Comparison of ENCODE assay signal across 27 cellular contexts in the genomic region with DNA sequence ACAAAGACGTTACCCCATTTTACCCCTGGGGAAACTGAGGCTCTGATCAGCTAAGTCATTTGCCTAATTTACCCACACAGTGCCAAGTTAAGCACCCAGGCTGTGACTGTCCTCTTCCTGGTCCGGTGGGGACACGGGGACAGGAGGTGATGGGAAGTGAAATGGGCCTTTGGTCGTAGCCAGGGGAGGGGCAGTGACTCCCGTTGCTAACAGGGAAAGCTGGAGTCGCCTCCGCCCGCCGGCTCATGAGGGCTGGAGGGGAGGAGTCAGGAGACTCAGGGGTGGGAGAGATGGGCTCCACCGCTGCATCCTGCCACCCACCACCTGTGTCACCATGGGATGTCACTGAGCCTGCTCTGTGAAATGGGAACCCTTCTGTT.
DNase-seq lines count a peak whose midpoint lies in the region; FAIRE-seq and TF ChIP-seq lines count a peak whose summit lies in the region.
"Had no signal": no experiment of that assay in that cellular context is flagged by ENCODE, and none has a peak within 500 bp of the region (broad histone marks: within the 10 kb centered on the region; RNA-seq: fewer than 3 reads in every experiment).

No MANE protein-coding gene starts in this region.

- H4K91ac ChIP-seq in H1 (replicated peaks; ENCODE audit: insufficient read length, low read length), result no peak overlapping the region

- TF ChIP-seq POLR2A in H1 (IDR thresholded peaks at IDR 0.05; ENCODE audit: control extremely low read depth in 1 of 2, low read depth in 2 of 2, low read length in 2 of 2), result no peak
- no peak for TF ChIP-seq POLR2A in testis (IDR thresholded peaks at IDR 0.05)

- H3K18ac ChIP-seq in H1 (ENCODE audit: extremely low read depth, low read length), result no peak overlapping the region

- POLR2A ChIA-PET in H1 (lab: Charles Lee; ENCODE audit: partially characterized antibody), result interaction anchor here (3.8 kb wide), 1 partner anchor 9 kb away, joined by 14 read pairs; no protein-coding TSS in a partner anchor

- no peaks in the 10 kb centered on the region for H3K79me2 ChIP-seq in H1 (ENCODE audit: control insufficient read depth in 1 of 2, insufficient read depth in 2 of 2, low read length in 2 of 2)

- TF ChIP-seq RAD21 in H1 (IDR thresholded peaks at IDR 0.05 in 1 of 2, conservative IDR thresholded peaks at IDR 0.05 in 1 of 2; ENCODE audit: low read depth in 2 of 2, low read length in 2 of 2), result no peak

- no peak overlapping the region for H3K14ac ChIP-seq in H1 (ENCODE audit: insufficient read length)

- no peak overlapping the region for H2BK12ac ChIP-seq in H1 (ENCODE audit: low read depth, low read length)

- no peak overlapping the region for H2BK5ac ChIP-seq in H1 (ENCODE audit: low read depth, low read length)

- H4K5ac ChIP-seq in H1 (ENCODE audit: insufficient read length, low read depth, low read length), result no peak overlapping the region

- no peak overlapping the region for H3K23ac ChIP-seq in H1 (ENCODE audit: insufficient read length)

- no peaks in the 10 kb centered on the region for H3K79me1 ChIP-seq in H1 (ENCODE audit: low read depth, low read length)

- no peak overlapping the region for H2BK15ac ChIP-seq in H1 (ENCODE audit: low read length)

- peaks cover 2% of the 10 kb centered on the region; the same call in 1 of the 2 replicates for H3K23me2 ChIP-seq in H1 (ENCODE audit: low read depth, low read length)

- H2BK120ac ChIP-seq in H1 (replicated peaks; ENCODE audit: low read depth, low read length), result no peak overlapping the region

- no peak for TF ChIP-seq CTCF in H1 (IDR thresholded peaks at IDR 0.05; ENCODE audit: control extremely low read depth in 1 of 3, insufficient read depth in 1 of 3, low read depth in 1 of 3, low read length in 3 of 3)
- TF ChIP-seq CTCF in testis (IDR thresholded peaks at IDR 0.05), result no peak

- FAIRE-seq in H1 (lab: Jason Lieb, UNC), result no peak
- FAIRE-seq: G401.6, GM12892, H54 had no signal

- H3K4me2 ChIP-seq in H1 (ENCODE audit: insufficient read depth in 1 of 2, low read depth in 2 of 2, low read length in 2 of 2), result no peak overlapping the region

- H2BK20ac ChIP-seq in H1 (ENCODE audit: low read length), result no peak overlapping the region

- no peaks in the 10 kb centered on the region for H3K9me3 ChIP-seq in H1 (ENCODE audit: insufficient read depth in 2 of 2, low read depth in 1 of 2, low read length in 1 of 2)
- no peaks in the 10 kb centered on the region for H3K9me3 ChIP-seq in testis
- H3K9me3 ChIP-seq: BLaER1 treated with 17β-estradiol and CSF1 and Interleukin-3, amounts not matched to agents 10 nM and 100 nM; Caco-2 had no signal

- DNase-seq in NCI-H748 (lab: John Stamatoyannopoulos, UW; ENCODE audit: unreplicated experiment), result peak; percentile 13
- no peak for DNase-seq in NCI-H748 treated with DMSO at 0.1 percent for 48 hours (lab: John Stamatoyannopoulos, UW)
- DNase-seq in H7, result peak; percentile 62
- DNase-seq in H1 (ENCODE audit: low read depth in 1 of 2, low spot score in 2 of 2), result no peak
- peak; percentile 56 for DNase-seq in posterior vena cava (ENCODE audit: low spot score)
- no peak for DNase-seq in stimulated activated CD4-positive, alpha-beta T cell treated with anti-CD3 and anti-CD28 coated beads, Interleukin-2, amount 100 ng/mL, for 48 hours
- no peak for DNase-seq in testis
- no peak for DNase-seq in NCI-H1436 treated with DMSO at 0.1 percent for 48 hours (lab: John Stamatoyannopoulos, UW)
- DNase-seq: 8988T; Caco-2; CD4-positive, alpha-beta memory T cell; DMS153; HFFc6; KBM-7; MM.1S; NCI-H1048; NCI-H1436; NCI-H2029; NCI-H226; NCI-H510A treated with DMSO at 0.1 percent for 48 hours; PC-3; RPMI8226; SHP77 had no signal

- intact Hi-C loops in posterior vena cava (cut with DNase I), result no loop called here
- intact Hi-C loops in testis (cut with DNase I; ENCODE audit: low total_unique reads), result no loop called here

- H3K56ac ChIP-seq in H1 (replicated peaks; ENCODE audit: insufficient read length, low read depth, low read length), result no peak overlapping the region

- no peaks in the 10 kb centered on the region for H3K36me3 ChIP-seq in H7 (replicated peaks; ENCODE audit: control insufficient read depth, insufficient read depth, low read length)
- no peaks in the 10 kb centered on the region for H3K36me3 ChIP-seq in H1 (ENCODE audit: control insufficient read depth in 2 of 4, insufficient read depth in 4 of 4, low read length in 3 of 4)
- H3K36me3 ChIP-seq in testis (ENCODE audit: low read depth, missing control alignments), result no peaks in the 10 kb centered on the region

- H3K27me3 ChIP-seq in H7 (ENCODE audit: control insufficient read depth, insufficient read depth, low read length), result peaks cover 1% of the 10 kb centered on the region; the same call in 1 of the 2 replicates
- H3K27me3 ChIP-seq in H1 (replicated peaks in 1 of 4; ENCODE audit: control insufficient read depth in 3 of 4, extremely low read depth in 1 of 4, insufficient read depth in 3 of 4, low read length in 3 of 4), result no peaks in the 10 kb centered on the region; a peak in 1 of 7 replicates
- no peaks in the 10 kb centered on the region for H3K27me3 ChIP-seq in testis

- H3K9ac ChIP-seq in H1 (replicated peaks in 1 of 4; ENCODE audit: extremely low read depth in 1 of 4, low read depth in 3 of 4, low read length in 3 of 4), result no peak overlapping the region
- H3K9ac ChIP-seq: BLaER1 treated with 17β-estradiol and CSF1 and Interleukin-3, amounts not matched to agents 10 nM and 100 nM had no signal

- CTCF ChIA-PET in H1 (lab: Charles Lee; ENCODE audit: partially characterized antibody), result interaction anchor here (1.3 to 3.3 kb wide), 2 partner anchors 8 to 9 kb away, joined by 3 to 10 read pairs; no protein-coding TSS in a partner anchor

- H2AK5ac ChIP-seq in H1 (ENCODE audit: low read depth, low read length), result 0 out of 2 replicates have a peak overlapping the region, but pooled peaks have one; percentile 2

- H3K4me3 ChIP-seq in H7 (ENCODE audit: insufficient read depth, low read depth, low read length) (no peak overlapping the region), H1 (ENCODE audit: extremely low read depth in 1 of 4, insufficient read depth in 2 of 4, low read depth in 3 of 4, low read length in 4 of 4) (no peak overlapping the region), testis (no peak overlapping the region)
- H3K4me3 ChIP-seq: BLaER1 treated with 17β-estradiol and CSF1 and Interleukin-3, amounts not matched to agents 10 nM and 100 nM had no signal

- no peaks in the 10 kb centered on the region for H4K20me1 ChIP-seq in H1 (replicated peaks in 1 of 2; ENCODE audit: control insufficient read depth in 1 of 2, insufficient read depth in 2 of 2, low read length in 2 of 2)

- WGBS in H1 (ENCODE audit: extremely low coverage in 1 of 2, insufficient coverage in 1 of 2, insufficient read length in 1 of 2, insufficient replicate concordance in 2 of 2, low coverage in 1 of 2, low lambda C conversion rate in 2 of 2, missing lambda C conversion rate in 1 of 2), 2 experiments, result 94% methylated on average over 9 of the region's 10 CpGs; no CpG with 5 or more reads in 1 of the 2 experiments
- WGBS in testis, 2 donors, result 84 to 86% methylated on average over 7 to 10 of the region's 10 CpGs

- H3K4me1 ChIP-seq in H1 (replicated peaks in 1 of 4; ENCODE audit: control insufficient read depth in 3 of 4, insufficient read depth in 4 of 4, low read length in 3 of 4) (peaks cover 0 to 4% (median 0%) of the 10 kb centered on the region in 4 experiments; a peak in 4 of 7 replicates), testis (no peaks in the 10 kb centered on the region)
- H3K4me1 ChIP-seq: Caco-2 had no signal

- H2AFZ ChIP-seq in H1 (ENCODE audit: low read length), result no peak overlapping the region

- H3K4ac ChIP-seq in H1 (replicated peaks; ENCODE audit: insufficient read length, low read depth, low read length), result no peak overlapping the region

- no peak for TF ChIP-seq EP300 in H1 (IDR thresholded peaks at IDR 0.05; ENCODE audit: borderline replicate concordance in 1 of 2, low read depth in 2 of 2, low read length in 2 of 2)

- H4K8ac ChIP-seq in H1 (ENCODE audit: extremely low read depth, insufficient read depth, low read length), result no peak overlapping the region

- H3K27ac ChIP-seq in H1 (ENCODE audit: low read depth, low read length) (no peak overlapping the region), testis (no peak overlapping the region)
- H3K27ac ChIP-seq: BLaER1 treated with 17β-estradiol and CSF1 and Interleukin-3, amounts not matched to agents 10 nM and 100 nM had no signal

TF ChIP-seq in H1, 55 proteins besides CTCF, POLR2A, EP300 and RAD21:
- TF ChIP-seq KDM4A (IDR thresholded peaks at IDR 0.05; ENCODE audit: low read depth, low read length, severe bottlenecking) (no peak), EGR1 (IDR thresholded peaks at IDR 0.05; ENCODE audit: borderline replicate concordance, low read depth, low read length) (no peak)
TF ChIP-seq in H1: peak in this region for 0.

Comparison
In these comparisons a context has a peak if more than half of its experiments do, and no peak if none do; other contexts are left out.
1. DNase-seq: peak in NCI-H748 (single experiment), H7 (single experiment) and posterior vena cava (single experiment); none in NCI-H748 treated with DMSO at 0.1 percent for 48 hours (single experiment), H1 (0 of 2), stimulated activated CD4-positive, alpha-beta T cell treated with anti-CD3 and anti-CD28 coated beads, Interleukin-2, amount 100 ng/mL, for 48 hours (0 of 2), testis (single experiment) and NCI-H1436 treated with DMSO at 0.1 percent for 48 hours (single experiment).